ENCODE assay signal across 1 cellular context in the genomic region with DNA sequence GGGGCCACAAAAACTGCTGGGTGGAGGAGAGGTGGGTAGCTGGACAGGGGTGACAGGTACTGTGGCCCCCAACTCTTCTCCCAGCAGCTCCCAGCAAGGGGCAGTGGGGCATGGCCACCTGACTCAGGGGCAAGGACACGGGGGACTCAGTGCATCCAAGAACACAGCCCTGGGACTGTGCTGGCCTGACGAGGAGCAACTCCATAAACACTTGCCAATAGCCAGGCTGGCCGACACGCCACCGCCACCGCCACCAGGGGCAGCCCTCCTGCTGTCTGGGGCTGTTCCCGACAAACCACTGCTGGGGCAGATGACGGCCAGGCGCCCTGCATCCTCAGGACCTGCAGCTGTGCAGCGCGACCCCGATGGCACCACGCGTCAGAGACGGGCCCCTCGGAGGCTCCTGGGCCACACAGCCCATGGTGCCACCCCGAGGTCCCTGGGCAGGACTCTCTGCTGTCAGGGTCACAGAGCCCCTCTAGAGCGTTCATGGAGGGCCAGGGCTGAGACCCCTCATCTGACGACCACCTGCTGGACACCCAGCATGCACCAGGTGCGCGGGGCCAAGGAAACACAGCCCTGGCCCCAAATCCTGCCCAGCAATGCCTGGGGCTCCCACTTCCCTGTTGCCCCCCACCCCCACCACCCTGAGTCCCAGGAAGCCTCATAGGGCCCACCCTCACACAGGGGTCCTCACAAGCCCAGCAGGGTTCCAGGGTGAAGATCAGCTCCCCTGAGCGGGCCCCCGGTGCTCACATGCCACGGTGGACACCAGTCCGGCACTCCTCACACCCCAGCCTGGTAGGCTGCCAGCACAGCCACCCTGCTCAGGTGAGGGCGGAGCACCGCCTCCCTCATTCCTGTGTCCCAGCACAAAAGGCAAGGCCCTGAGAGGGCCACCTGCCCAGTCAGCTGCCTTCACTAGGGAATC.
TF ChIP-seq lines count a peak whose summit lies in the region.

No MANE protein-coding gene starts in this region.

TF ChIP-seq in WTC11, 78 proteins besides CTCF, POLR2A, EP300 and RAD21 (continued from another document):
- no peak for TF ChIP-seq ZNF396 (CRISPR knock-in tag; IDR thresholded peaks at IDR 0.05; ENCODE audit: borderline replicate concordance)
- no peak for TF ChIP-seq ZSCAN18 (CRISPR knock-in tag; IDR thresholded peaks at IDR 0.05)
- TF ChIP-seq, protein P1, sequence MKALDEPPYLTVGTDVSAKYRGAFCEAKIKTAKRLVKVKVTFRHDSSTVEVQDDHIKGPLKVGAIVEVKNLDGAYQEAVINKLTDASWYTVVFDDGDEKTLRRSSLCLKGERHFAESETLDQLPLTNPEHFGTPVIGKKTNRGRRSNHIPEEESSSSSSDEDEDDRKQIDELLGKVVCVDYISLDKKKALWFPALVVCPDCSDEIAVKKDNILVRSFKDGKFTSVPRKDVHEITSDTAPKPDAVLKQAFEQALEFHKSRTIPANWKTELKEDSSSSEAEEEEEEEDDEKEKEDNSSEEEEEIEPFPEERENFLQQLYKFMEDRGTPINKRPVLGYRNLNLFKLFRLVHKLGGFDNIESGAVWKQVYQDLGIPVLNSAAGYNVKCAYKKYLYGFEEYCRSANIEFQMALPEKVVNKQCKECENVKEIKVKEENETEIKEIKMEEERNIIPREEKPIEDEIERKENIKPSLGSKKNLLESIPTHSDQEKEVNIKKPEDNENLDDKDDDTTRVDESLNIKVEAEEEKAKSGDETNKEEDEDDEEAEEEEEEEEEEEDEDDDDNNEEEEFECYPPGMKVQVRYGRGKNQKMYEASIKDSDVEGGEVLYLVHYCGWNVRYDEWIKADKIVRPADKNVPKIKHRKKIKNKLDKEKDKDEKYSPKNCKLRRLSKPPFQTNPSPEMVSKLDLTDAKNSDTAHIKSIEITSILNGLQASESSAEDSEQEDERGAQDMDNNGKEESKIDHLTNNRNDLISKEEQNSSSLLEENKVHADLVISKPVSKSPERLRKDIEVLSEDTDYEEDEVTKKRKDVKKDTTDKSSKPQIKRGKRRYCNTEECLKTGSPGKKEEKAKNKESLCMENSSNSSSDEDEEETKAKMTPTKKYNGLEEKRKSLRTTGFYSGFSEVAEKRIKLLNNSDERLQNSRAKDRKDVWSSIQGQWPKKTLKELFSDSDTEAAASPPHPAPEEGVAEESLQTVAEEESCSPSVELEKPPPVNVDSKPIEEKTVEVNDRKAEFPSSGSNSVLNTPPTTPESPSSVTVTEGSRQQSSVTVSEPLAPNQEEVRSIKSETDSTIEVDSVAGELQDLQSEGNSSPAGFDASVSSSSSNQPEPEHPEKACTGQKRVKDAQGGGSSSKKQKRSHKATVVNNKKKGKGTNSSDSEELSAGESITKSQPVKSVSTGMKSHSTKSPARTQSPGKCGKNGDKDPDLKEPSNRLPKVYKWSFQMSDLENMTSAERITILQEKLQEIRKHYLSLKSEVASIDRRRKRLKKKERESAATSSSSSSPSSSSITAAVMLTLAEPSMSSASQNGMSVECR (CRISPR knock-in tag; IDR thresholded peaks at IDR 0.05; ENCODE audit: borderline replicate concordance) = no peak
- TF ChIP-seq MYBL2 (CRISPR knock-in tag; IDR thresholded peaks at IDR 0.05) = no peak
- no peak for TF ChIP-seq NFE2L1 (CRISPR knock-in tag; IDR thresholded peaks at IDR 0.05)
- no peak for TF ChIP-seq ZNF532 (CRISPR knock-in tag; IDR thresholded peaks at IDR 0.05; ENCODE audit: borderline replicate concordance)
- TF ChIP-seq GTF2I (CRISPR knock-in tag; conservative IDR thresholded peaks at IDR 0.05) = no peak
